Comparison of ENCODE assay signal across 16 cellular contexts in genomic region chr2:109703076-109703475, GRCh38.
A peak's percentile ranks its signal among the peaks of the same experiment; 100 is the strongest.
DNase-seq lines count a peak whose midpoint lies in the region; ATAC-seq and TF ChIP-seq lines count a peak whose summit lies in the region.
"Had no signal": no experiment of that assay in that cellular context is flagged by ENCODE, and none has a peak within 500 bp of the region (broad histone marks: within the 10 kb centered on the region; RNA-seq: fewer than 3 reads in every experiment).

No MANE protein-coding gene starts in this region.

- no peak for TF ChIP-seq EP300 in sigmoid colon (IDR thresholded peaks at IDR 0.05)

- no peaks in the 10 kb centered on the region for H3K79me2 ChIP-seq in fibroblast of lung (ENCODE audit: control insufficient read depth, insufficient read depth, low read length)

- peaks cover 16% of the 10 kb centered on the region for H3K4me1 ChIP-seq in adipocyte (ENCODE audit: control insufficient read depth, insufficient read depth, low read length)
- peaks cover 3% of the 10 kb centered on the region for H3K4me1 ChIP-seq in fibroblast of lung (ENCODE audit: control insufficient read depth, extremely low read depth, insufficient read depth, low read length)
- peaks cover 0 to 27% (median 25%) of the 10 kb centered on the region in 4 donors for H3K4me1 ChIP-seq in sigmoid colon

- H3K27me3 ChIP-seq in adipocyte (replicated peaks; ENCODE audit: control insufficient read depth, insufficient read depth, low read length) (no peaks in the 10 kb centered on the region), fibroblast of lung (ENCODE audit: control insufficient read depth, insufficient read depth, low read length) (no peaks in the 10 kb centered on the region), sigmoid colon (no peaks in the 10 kb centered on the region)
- H3K27me3 ChIP-seq: spleen, tibial nerve had no signal

- H2AFZ ChIP-seq in fibroblast of lung (ENCODE audit: low read length): no peak overlapping the region

- no peak for ATAC-seq in HG03045 (IDR thresholded peaks at IDR 0.05; ENCODE audit: unreplicated experiment)

- H3K36me3 ChIP-seq in adipocyte (ENCODE audit: control insufficient read depth, insufficient read depth, low read length, severe bottlenecking) (no peaks in the 10 kb centered on the region), fibroblast of lung (ENCODE audit: control insufficient read depth, insufficient read depth, low read length) (no peaks in the 10 kb centered on the region), sigmoid colon (no peaks in the 10 kb centered on the region)
- H3K36me3 ChIP-seq: spleen, tibial nerve had no signal

- no peak overlapping the region for H3K4me3 ChIP-seq in adipocyte (ENCODE audit: low read length)
- H3K4me3 ChIP-seq in fibroblast of lung (replicated peaks in 1 of 4; ENCODE audit: control extremely low read depth in 1 of 4, insufficient read depth in 1 of 4, low read depth in 3 of 4, low read length in 4 of 4): no peak overlapping the region
- no peak overlapping the region for H3K4me3 ChIP-seq in sigmoid colon
- H3K4me3 ChIP-seq: mucosa of descending colon, spleen, tibial nerve had no signal

- intact Hi-C loops in sigmoid colon (cut with DNase I): no loop called here

- no peak for TF ChIP-seq POLR2A in sigmoid colon (IDR thresholded peaks at IDR 0.05)

- H3K4me2 ChIP-seq in fibroblast of lung (ENCODE audit: extremely low read depth, insufficient read depth, low read length): peak overlapping the region; percentile 25

- H3K9ac ChIP-seq in adipocyte (ENCODE audit: low read length): no peak overlapping the region
- H3K9ac ChIP-seq in fibroblast of lung (ENCODE audit: insufficient read depth, low read length): no peak overlapping the region

- WGBS in sigmoid colon, 2 donors: 72 to 81% methylated on average over 7 of the region's 7 CpGs

- TF ChIP-seq CTCF in fibroblast of lung (conservative IDR thresholded peaks at IDR 0.05 in 1 of 2, IDR thresholded peaks at IDR 0.05 in 1 of 2; ENCODE audit: low read depth in 1 of 2, low read length in 2 of 2): no peak
- TF ChIP-seq CTCF in sigmoid colon (IDR thresholded peaks at IDR 0.05): no peak

- peak overlapping the region; percentile 37 for H3K27ac ChIP-seq in fibroblast of lung (ENCODE audit: insufficient read depth, low read length)
- no peak overlapping the region for H3K27ac ChIP-seq in sigmoid colon
- H3K27ac ChIP-seq: tibial nerve had no signal

- no peaks in the 10 kb centered on the region for H4K20me1 ChIP-seq in fibroblast of lung (ENCODE audit: control insufficient read depth, extremely low read depth, insufficient read depth, low read length)

- H3K9me3 ChIP-seq in adipocyte (ENCODE audit: control insufficient read depth, low read length): no peaks in the 10 kb centered on the region
- no peaks in the 10 kb centered on the region for H3K9me3 ChIP-seq in fibroblast of lung (ENCODE audit: control insufficient read depth, insufficient read depth, low read depth, low read length)
- no peaks in the 10 kb centered on the region for H3K9me3 ChIP-seq in sigmoid colon
- H3K9me3 ChIP-seq: mucosa of descending colon, spleen, tibial nerve had no signal

- peak; percentile 71 for DNase-seq in GM03348 (ENCODE audit: low spot score)
- DNase-seq in adipocyte (ENCODE audit: low read depth): peak; percentile 33
- DNase-seq in fibroblast of lung (ENCODE audit: low read depth in 2 of 2): peak; percentile 66 to 74
- peak; percentile 1 for DNase-seq in sigmoid colon
- no peak for DNase-seq in germinal center (ENCODE audit: low spot score)
- no peak for DNase-seq in DMS53 (lab: John Stamatoyannopoulos, UW)
- DNase-seq in activated CD4-positive, alpha-beta T cell treated with anti-CD3 and anti-CD28 coated beads, Interleukin-2, amount 50 U/mL, for 1 hour: no peak
- DNase-seq: amygdala, C1 segment of cervical spinal cord, DMS79, mucosa of descending colon, NCI-H1436, spleen, T-helper 1 cell had no signal

Comparison
In these comparisons a context has a peak if more than half of its experiments do, and no peak if none do; other contexts are left out.
1. DNase-seq: peak in GM03348 (single experiment), adipocyte (single experiment), fibroblast of lung (2 of 2) and sigmoid colon (single experiment); none in germinal center (single experiment), DMS53 (single experiment) and activated CD4-positive, alpha-beta T cell treated with anti-CD3 and anti-CD28 coated beads, Interleukin-2, amount 50 U/mL, for 1 hour (single experiment).